Comparison of ENCODE assay signal across 14 cellular contexts in genomic region chr20:34095825-34096224, GRCh38. TPM values are rescaled to one million over a fixed set of nuclear protein-coding genes. Genes with fewer than 3 reads are reported as not detected.
DNase-seq lines count a peak whose midpoint lies in the region; ATAC-seq and TF ChIP-seq lines count a peak whose summit lies in the region.
"Had no signal": no experiment of that assay in that cellular context is flagged by ENCODE, and none has a peak within 500 bp of the region (broad histone marks: within the 10 kb centered on the region; RNA-seq: fewer than 3 reads in every experiment).

No MANE protein-coding gene starts in this region.

- H3K9me3 Mint-ChIP-seq in activated T-cell treated with anti-CD3 and anti-CD28 coated beads, Interleukin-2, amount 50 U/mL, for 24 hours: no peaks in the 10 kb centered on the region
- no peaks in the 10 kb centered on the region for H3K9me3 Mint-ChIP-seq in activated T-cell treated with anti-CD3 and anti-CD28 coated beads, Interleukin-2, amount 50 U/mL, for 4 hours
- no peaks in the 10 kb centered on the region for H3K9me3 Mint-ChIP-seq in CD8-positive, alpha-beta T cell
- H3K9me3 Mint-ChIP-seq in chondrocyte (ENCODE audit: low read depth): no peaks in the 10 kb centered on the region
- H3K9me3 Mint-ChIP-seq: HFFc6 had no signal

- ATAC-seq in activated T-cell treated with anti-CD3 and anti-CD28 coated beads, Interleukin-2, amount 50 U/mL, for 4 hours: no peak
- no peak for ATAC-seq in CD8-positive, alpha-beta T cell

- H3K36me3 ChIP-seq in CD8-positive, alpha-beta T cell (ENCODE audit: insufficient read depth, low read length): peaks cover 58% of the 10 kb centered on the region

- intact Hi-C loops in CD8-positive, alpha-beta T cell (cut with DNase I, micrococcal nuclease): no loop called here

- no peak for DNase-seq in activated T-cell treated with anti-CD3 and anti-CD28 coated beads, Interleukin-2, amount 50 U/mL, for 24 hours
- no peak for DNase-seq in activated T-cell treated with anti-CD3 and anti-CD28 coated beads, Interleukin-2, amount 50 U/mL, for 4 hours
- DNase-seq in CD8-positive, alpha-beta T cell: no peak
- peak; percentile 59 for DNase-seq in SK-N-DZ (ENCODE audit: low spot score)
- no peak for DNase-seq in chondrocyte (ENCODE audit: low spot score)
- no peak for DNase-seq in stimulated activated naive CD4-positive, alpha-beta T cell (lab: John Stamatoyannopoulos, UW)
- no peak for DNase-seq in DMS53 treated with DMSO at 0.1 percent for 48 hours (lab: John Stamatoyannopoulos, UW; ENCODE audit: unreplicated experiment)
- DNase-seq: ACHN; CD4-positive, CD25-positive, alpha-beta regulatory T cell; DMS79 treated with DMSO at 0.1 percent for 48 hours; EL; HFFc6 had no signal

- no peak overlapping the region for H3K4me3 Mint-ChIP-seq in activated T-cell treated with anti-CD3 and anti-CD28 coated beads, Interleukin-2, amount 50 U/mL, for 24 hours
- no peak overlapping the region for H3K4me3 Mint-ChIP-seq in activated T-cell treated with anti-CD3 and anti-CD28 coated beads, Interleukin-2, amount 50 U/mL, for 4 hours
- H3K4me3 Mint-ChIP-seq in CD8-positive, alpha-beta T cell: no peak overlapping the region
- H3K4me3 Mint-ChIP-seq in chondrocyte (ENCODE audit: unreplicated experiment): no peak overlapping the region
- H3K4me3 Mint-ChIP-seq: CD4-positive, CD25-positive, alpha-beta regulatory T cell; HFFc6 had no signal

- no peaks in the 10 kb centered on the region for H3K4me1 ChIP-seq in CD8-positive, alpha-beta T cell (ENCODE audit: insufficient read depth, low read length)
- H3K4me1 ChIP-seq: HAP-1 had no signal

- CTCF ChIA-PET in CD8-positive, alpha-beta T cell (lab: Charles Lee): interaction anchor here (1.4 kb wide), 1 partner anchor 17 kb away, joined by 3 read pairs; no protein-coding TSS in a partner anchor

- H3K4me1 Mint-ChIP-seq in activated T-cell treated with anti-CD3 and anti-CD28 coated beads, Interleukin-2, amount 50 U/mL, for 24 hours (ENCODE audit: low read depth): peaks cover 33% of the 10 kb centered on the region
- peaks cover 6% of the 10 kb centered on the region for H3K4me1 Mint-ChIP-seq in activated T-cell treated with anti-CD3 and anti-CD28 coated beads, Interleukin-2, amount 50 U/mL, for 4 hours (ENCODE audit: low read depth)
- H3K4me1 Mint-ChIP-seq in CD8-positive, alpha-beta T cell (ENCODE audit: low read depth): peaks cover 16% of the 10 kb centered on the region
- H3K4me1 Mint-ChIP-seq in chondrocyte (ENCODE audit: low read depth): peaks cover 4% of the 10 kb centered on the region

- POLR2A ChIA-PET in CD8-positive, alpha-beta T cell (lab: Charles Lee): no interaction called here

- H3K27me3 Mint-ChIP-seq in activated T-cell treated with anti-CD3 and anti-CD28 coated beads, Interleukin-2, amount 50 U/mL, for 24 hours: no peaks in the 10 kb centered on the region
- no peaks in the 10 kb centered on the region for H3K27me3 Mint-ChIP-seq in activated T-cell treated with anti-CD3 and anti-CD28 coated beads, Interleukin-2, amount 50 U/mL, for 4 hours (ENCODE audit: low read depth)
- no peaks in the 10 kb centered on the region for H3K27me3 Mint-ChIP-seq in CD8-positive, alpha-beta T cell (ENCODE audit: low read depth)
- H3K27me3 Mint-ChIP-seq in chondrocyte (ENCODE audit: low read depth): no peaks in the 10 kb centered on the region
- H3K27me3 Mint-ChIP-seq: CD4-positive, CD25-positive, alpha-beta regulatory T cell had no signal

- H3K9me3 ChIP-seq in CD8-positive, alpha-beta T cell (ENCODE audit: low read length): no peaks in the 10 kb centered on the region
- H3K9me3 ChIP-seq: BLaER1 treated with 17β-estradiol and CSF1 and Interleukin-3, amounts not matched to agents 10 nM and 100 nM; HAP-1 had no signal

- no peak overlapping the region for H3K4me3 ChIP-seq in CD8-positive, alpha-beta T cell (ENCODE audit: low read depth, low read length)
- H3K4me3 ChIP-seq: BLaER1 treated with 17β-estradiol and CSF1 and Interleukin-3, amounts not matched to agents 10 nM and 100 nM; HAP-1 had no signal

- H3K27ac ChIP-seq in CD8-positive, alpha-beta T cell (ENCODE audit: low read depth, low read length): no peak overlapping the region
- H3K27ac ChIP-seq: BLaER1 treated with 17β-estradiol and CSF1 and Interleukin-3, amounts not matched to agents 10 nM and 100 nM had no signal

- peak overlapping the region; percentile 55 for H3K27ac Mint-ChIP-seq in activated T-cell treated with anti-CD3 and anti-CD28 coated beads, Interleukin-2, amount 50 U/mL, for 24 hours
- H3K27ac Mint-ChIP-seq in CD8-positive, alpha-beta T cell: peak overlapping the region; percentile 69
- H3K27ac Mint-ChIP-seq in chondrocyte (ENCODE audit: unreplicated experiment): peak overlapping the region; percentile 54
- H3K27ac Mint-ChIP-seq: HFFc6 had no signal

- no peaks in the 10 kb centered on the region for H3K27me3 ChIP-seq in CD8-positive, alpha-beta T cell (ENCODE audit: insufficient read depth, low read length)
- H3K27me3 ChIP-seq: BLaER1 treated with 17β-estradiol and CSF1 and Interleukin-3, amounts not matched to agents 10 nM and 100 nM had no signal

- TF ChIP-seq CTCF in CD8-positive, alpha-beta T cell (IDR thresholded peaks at IDR 0.05): no peak
- no peak for TF ChIP-seq CTCF in chondrocyte (IDR thresholded peaks at IDR 0.05)

- H3K36me3 Mint-ChIP-seq in activated T-cell treated with anti-CD3 and anti-CD28 coated beads, Interleukin-2, amount 50 U/mL, for 24 hours (ENCODE audit: low read depth): peaks cover 97% of the 10 kb centered on the region
- H3K36me3 Mint-ChIP-seq in activated T-cell treated with anti-CD3 and anti-CD28 coated beads, Interleukin-2, amount 50 U/mL, for 4 hours (ENCODE audit: insufficient read depth): peaks cover 43% of the 10 kb centered on the region
- peaks cover 80% of the 10 kb centered on the region for H3K36me3 Mint-ChIP-seq in CD8-positive, alpha-beta T cell
- H3K36me3 Mint-ChIP-seq in chondrocyte (ENCODE audit: low read depth): peaks cover 68% of the 10 kb centered on the region

RNA-seq across cellular contexts. Expression of gene EIF2S2, which starts 16.2 kb away (rescaled TPM):
- 100 to 1,000 TPM; 128 to 132 (median 130) TPM for total RNA-seq in activated T-cell treated with anti-CD3 and anti-CD28 coated beads, Interleukin-2, amount 50 U/mL, for 4 hours
- 10 to 100 TPM; 19.4 to 19.6 TPM for total RNA-seq in CD8-positive, alpha-beta T cell
- polyA plus RNA-seq in SK-N-DZ (2014; cell fraction: cytosol; rRNA removed): 142 and 152 TPM in 2 replicates
- polyA plus RNA-seq in SK-N-DZ (2014; cell fraction: nucleus; rRNA removed): 80.7 and 85.4 TPM in 2 replicates
- 49.4 to 152 TPM (median 148 TPM) in 3 replicates for total RNA-seq in chondrocyte
